Comparison of ENCODE assay signal across 14 cellular contexts in genomic region chrX:30881390-30881789, GRCh38. TPM values are rescaled to one million over a fixed set of nuclear protein-coding genes. Genes with fewer than 3 reads are reported as not detected.
DNase-seq lines count a peak whose midpoint lies in the region; ATAC-seq lines count a peak whose summit lies in the region.
"Had no signal": no experiment of that assay in that cellular context is flagged by ENCODE, and none has a peak within 500 bp of the region (broad histone marks: within the 10 kb centered on the region; RNA-seq: fewer than 3 reads in every experiment).

No MANE protein-coding gene starts in this region.

- H3K36me3 Mint-ChIP-seq in activated T-cell treated with anti-CD3 and anti-CD28 coated beads, Interleukin-2, amount 50 U/mL, for 72 hours (ENCODE audit: insufficient read depth in 2 of 2) = peaks cover 1 to 6% of the 10 kb centered on the region in 2 donors
- H3K36me3 Mint-ChIP-seq in activated T-helper 17 cell treated with anti-CD3 and anti-CD28 coated beads, Interleukin-2, amount 50 U/mL, for 72 hours (ENCODE audit: low read depth) = peaks cover 10% of the 10 kb centered on the region
- H3K36me3 Mint-ChIP-seq in stimulated activated effector memory CD8-positive, alpha-beta T cell treated with anti-CD3 and anti-CD28 coated beads, Interleukin-12 subunit alpha, Interleukin-12 subunit beta, amount 100 ng/mL, for 72 hours = no peaks in the 10 kb centered on the region

- H3K27ac Mint-ChIP-seq in activated T-cell treated with anti-CD3 and anti-CD28 coated beads, Interleukin-2, amount 50 U/mL, for 72 hours = peak overlapping the region; percentile 77
- H3K27ac Mint-ChIP-seq in activated T-helper 17 cell treated with anti-CD3 and anti-CD28 coated beads, Interleukin-2, amount 50 U/mL, for 72 hours = no peak overlapping the region
- H3K27ac Mint-ChIP-seq in stimulated activated effector memory CD8-positive, alpha-beta T cell treated with anti-CD3 and anti-CD28 coated beads, Interleukin-12 subunit alpha, Interleukin-12 subunit beta, amount 100 ng/mL, for 72 hours = no peak overlapping the region

- DNase-seq in activated CD4-positive, CD25-positive, alpha-beta regulatory T cell treated with anti-CD3 and anti-CD28 coated beads, Interleukin-2, amount 50 U/mL, for 72 hours = no peak
- no peak for DNase-seq in activated T-cell treated with anti-CD3 and anti-CD28 coated beads, Interleukin-2, amount 50 U/mL, for 72 hours
- DNase-seq in activated T-cell treated with anti-CD3 and anti-CD28 coated beads for 4 hours (no peak), kidney tubule cell (ENCODE audit: low spot score) (no peak)
- DNase-seq in stimulated activated effector memory CD8-positive, alpha-beta T cell treated with anti-CD3 and anti-CD28 coated beads, Interleukin-12 subunit alpha, Interleukin-12 subunit beta, amount 100 ng/mL, for 72 hours (ENCODE audit: low spot score in 2 of 2) = no peak
- DNase-seq: 8988T, AML-193, DMS53, GF-D8, GM23248 had no signal

- H3K27me3 Mint-ChIP-seq in activated T-cell treated with anti-CD3 and anti-CD28 coated beads, Interleukin-2, amount 50 U/mL, for 72 hours (ENCODE audit: low read depth) = peaks cover 8% of the 10 kb centered on the region
- no peaks in the 10 kb centered on the region for H3K27me3 Mint-ChIP-seq in activated T-helper 17 cell treated with anti-CD3 and anti-CD28 coated beads, Interleukin-2, amount 50 U/mL, for 72 hours

- peak overlapping the region; percentile 1 to 62 for H3K4me3 Mint-ChIP-seq in activated T-cell treated with anti-CD3 and anti-CD28 coated beads, Interleukin-2, amount 50 U/mL, for 72 hours
- H3K4me3 Mint-ChIP-seq in activated T-helper 17 cell treated with anti-CD3 and anti-CD28 coated beads, Interleukin-2, amount 50 U/mL, for 72 hours = peak overlapping the region; percentile 15
- no peak overlapping the region for H3K4me3 Mint-ChIP-seq in stimulated activated effector memory CD8-positive, alpha-beta T cell treated with anti-CD3 and anti-CD28 coated beads, Interleukin-12 subunit alpha, Interleukin-12 subunit beta, amount 100 ng/mL, for 72 hours

- H3K9me3 Mint-ChIP-seq in activated T-cell treated with anti-CD3 and anti-CD28 coated beads, Interleukin-2, amount 50 U/mL, for 72 hours = no peaks in the 10 kb centered on the region
- no peaks in the 10 kb centered on the region for H3K9me3 Mint-ChIP-seq in activated T-helper 17 cell treated with anti-CD3 and anti-CD28 coated beads, Interleukin-2, amount 50 U/mL, for 72 hours
- no peaks in the 10 kb centered on the region for H3K9me3 Mint-ChIP-seq in stimulated activated effector memory CD8-positive, alpha-beta T cell treated with anti-CD3 and anti-CD28 coated beads, Interleukin-12 subunit alpha, Interleukin-12 subunit beta, amount 100 ng/mL, for 72 hours

- ATAC-seq in activated CD4-positive, CD25-positive, alpha-beta regulatory T cell treated with anti-CD3 and anti-CD28 coated beads, Interleukin-2, amount 50 U/mL, for 24 hours = peak; percentile 79 to 81
- ATAC-seq in activated T-cell treated with anti-CD3 and anti-CD28 coated beads, Interleukin-2, amount 50 U/mL, for 72 hours (replicated peaks in 1 of 2) = peak; percentile 60 to 65
- ATAC-seq in activated T-helper 17 cell treated with anti-CD3 and anti-CD28 coated beads, Interleukin-2, amount 50 U/mL, for 72 hours (replicated peaks) = peak; percentile 65
- peak; percentile 67 for ATAC-seq in stimulated activated effector memory CD8-positive, alpha-beta T cell treated with anti-CD3 and anti-CD28 coated beads, Interleukin-12 subunit alpha, Interleukin-12 subunit beta, amount 100 ng/mL, for 72 hours
- ATAC-seq in GM19328 (IDR thresholded peaks at IDR 0.05; ENCODE audit: unreplicated experiment) = no peak
- ATAC-seq: HCT116 had no signal

- peaks cover 52% of the 10 kb centered on the region for H3K4me1 Mint-ChIP-seq in activated T-cell treated with anti-CD3 and anti-CD28 coated beads, Interleukin-2, amount 50 U/mL, for 72 hours (ENCODE audit: low read depth)
- peaks cover 25% of the 10 kb centered on the region for H3K4me1 Mint-ChIP-seq in activated T-helper 17 cell treated with anti-CD3 and anti-CD28 coated beads, Interleukin-2, amount 50 U/mL, for 72 hours
- peaks cover 20% of the 10 kb centered on the region for H3K4me1 Mint-ChIP-seq in stimulated activated effector memory CD8-positive, alpha-beta T cell treated with anti-CD3 and anti-CD28 coated beads, Interleukin-12 subunit alpha, Interleukin-12 subunit beta, amount 100 ng/mL, for 72 hours

RNA-seq across cellular contexts. Expression of gene TAB3, which starts 7.7 kb away (rescaled TPM):
- total RNA-seq in activated T-cell treated with anti-CD3 and anti-CD28 coated beads, Interleukin-2, amount 50 U/mL, for 72 hours = 10 to 100 TPM; 20.8 to 27.5 TPM
- total RNA-seq in activated T-helper 17 cell treated with anti-CD3 and anti-CD28 coated beads, Interleukin-2, amount 50 U/mL, for 72 hours = 10 to 100 TPM; 22.0 to 25.1 TPM
